ENCODE assay signal across 1 cellular context in genomic region chr14:103280278-103280917, GRCh38.
TF ChIP-seq lines count a peak whose summit lies in the region.

No MANE protein-coding gene starts in this region.

TF ChIP-seq in SK-N-SH, 30 proteins besides CTCF, POLR2A, EP300 and RAD21 (continued from another document):
- TF ChIP-seq ZBTB33 (IDR thresholded peaks at IDR 0.05; ENCODE audit: borderline replicate concordance, low read depth) (no peak), YY1 (IDR thresholded peaks at IDR 0.05; ENCODE audit: low read depth) (no peak), MXI1 (IDR thresholded peaks at IDR 0.05; ENCODE audit: low read depth, low read length) (no peak), FOXM1 (IDR thresholded peaks at IDR 0.05; ENCODE audit: low read depth) (no peak), PBX3 (IDR thresholded peaks at IDR 0.05) (no peak), REST (IDR thresholded peaks at IDR 0.05; ENCODE audit: low read depth, low read length) (no peak), GABPA (IDR thresholded peaks at IDR 0.05; ENCODE audit: low read depth) (no peak), FOXJ3 (CRISPR knock-in tag; IDR thresholded peaks at IDR 0.05) (no peak), RXRA (IDR thresholded peaks at IDR 0.05; ENCODE audit: borderline replicate concordance, low read depth) (no peak)
